Comparison of ENCODE assay signal across 8 cellular contexts in genomic region chr12:122979908-122980191, GRCh38. TPM values are rescaled to one million over a fixed set of nuclear protein-coding genes. Genes with fewer than 3 reads are reported as not detected.
DNase-seq lines count a peak whose midpoint lies in the region; ATAC-seq, FAIRE-seq and TF ChIP-seq lines count a peak whose summit lies in the region.

No MANE protein-coding gene starts in this region.

- no peak for FAIRE-seq in small intestine (lab: Jason Lieb, UNC)

- H3K4me3 ChIP-seq in SJSA1 (peak overlapping the region; percentile 89), fibroblast of the aortic adventitia (ENCODE audit: low read depth, low read length) (peak overlapping the region; percentile 92), small intestine (ENCODE audit: low read depth in 1 of 2, low read length in 2 of 2) (peak overlapping the region; percentile 83 to 93), mucosa of descending colon (no peak overlapping the region)

- H3K27me3 ChIP-seq in SJSA1 (replicated peaks) (no peaks in the 10 kb centered on the region), small intestine (ENCODE audit: control insufficient read depth in 2 of 2, insufficient read depth in 2 of 2, low read length in 2 of 2) (no peaks in the 10 kb centered on the region)

- H3K27ac ChIP-seq in SJSA1 (peak overlapping the region; percentile 69), small intestine (ENCODE audit: low read depth in 1 of 2, low read length in 1 of 2) (peak overlapping the region in 1 of 2 donors; percentile 85)

- DNase-seq in SJSA1 (ENCODE audit: low read depth in 1 of 2, low spot score in 2 of 2) (no peak), fibroblast of the aortic adventitia (ENCODE audit: low read depth) (no peak), small intestine (no peak), mucosa of descending colon (no peak), NCI-H2029 (lab: John Stamatoyannopoulos, UW) (no peak), NCI-H146 treated with DMSO at 0.1 percent for 48 hours (lab: John Stamatoyannopoulos, UW; ENCODE audit: unreplicated experiment) (no peak)

- WGBS in small intestine, 3 donors, result 4 to 6% (median 5%) methylated on average over 7 of the region's 7 CpGs

- no peak for TF ChIP-seq CTCF in fibroblast of the aortic adventitia (IDR thresholded peaks at IDR 0.05; ENCODE audit: insufficient read depth, low read length)
- no peak for TF ChIP-seq CTCF in mucosa of descending colon (IDR thresholded peaks at IDR 0.05)

- H3K9me3 ChIP-seq in SJSA1 (replicated peaks), result no peaks in the 10 kb centered on the region
- no peaks in the 10 kb centered on the region for H3K9me3 ChIP-seq in small intestine (ENCODE audit: control insufficient read depth, low read depth)
- no peaks in the 10 kb centered on the region for H3K9me3 ChIP-seq in mucosa of descending colon

- peaks cover 85% of the 10 kb centered on the region for H3K36me3 ChIP-seq in SJSA1
- H3K36me3 ChIP-seq in small intestine (ENCODE audit: control insufficient read depth in 2 of 2, insufficient read depth in 2 of 2, low read length in 2 of 2), result peaks cover 0 to 2% of the 10 kb centered on the region in 2 donors
- H3K36me3 ChIP-seq in mucosa of descending colon (ENCODE audit: low read depth), result no peaks in the 10 kb centered on the region

- ATAC-seq in GM21619 (IDR thresholded peaks at IDR 0.05; ENCODE audit: unreplicated experiment), result peak; percentile 1
- no peak for ATAC-seq in mucosa of descending colon
- no peak for ATAC-seq in HG03460 (IDR thresholded peaks at IDR 0.05; ENCODE audit: unreplicated experiment)

- H3K4me1 ChIP-seq in SJSA1 (replicated peaks), result peaks cover 37% of the 10 kb centered on the region
- H3K4me1 ChIP-seq in small intestine (ENCODE audit: control insufficient read depth in 2 of 2, insufficient read depth in 1 of 2, low read depth in 1 of 2, low read length in 1 of 2), result peaks cover 10% of the 10 kb centered on the region in 2 donors
- H3K4me1 ChIP-seq in mucosa of descending colon (ENCODE audit: low read depth), result peaks cover 36% of the 10 kb centered on the region

- intact Hi-C loops in mucosa of descending colon (cut with DNase I, micrococcal nuclease), result loop anchor here in 1 of 2 donors (10.0 kb wide), 1 partner anchor 165 kb away; no protein-coding TSS in a partner anchor

RNA-seq across cellular contexts. Expression of gene ARL6IP4, which starts 0.6 kb away (rescaled TPM):
- 263 and 326 TPM in 2 replicates for total RNA-seq in SJSA1 (2014; rRNA removed; shearing (Covaris generic))
- total RNA-seq in fibroblast of the aortic adventitia (ENCODE audit: low replicate concordance) (110 and 240 TPM in 2 replicates), mucosa of descending colon (100 to 1,000 TPM; 127 to 171 (median 128) TPM)
- 100 to 1,000 TPM; 268 to 434 (median 395) TPM for polyA plus RNA-seq in small intestine

RNA-seq across cellular contexts. Expression of gene OGFOD2, which starts 4.8 kb away (rescaled TPM):
- total RNA-seq in SJSA1 (2014; rRNA removed; shearing (Covaris generic)), result 16.3 and 23.4 TPM in 2 replicates
- total RNA-seq in fibroblast of the aortic adventitia (ENCODE audit: low replicate concordance) (10.3 and 21.4 TPM in 2 replicates), mucosa of descending colon (10 to 100 TPM; 17.0 to 25.0 (median 23.7) TPM)
- polyA plus RNA-seq in small intestine, result 10 to 100 TPM; 26.6 to 30.3 (median 28.2) TPM

RNA-seq across cellular contexts. Expression of gene ABCB9, which starts 13.6 kb away (rescaled TPM):
- total RNA-seq in SJSA1 (2014; rRNA removed; shearing (Covaris generic)), result 11.0 and 11.5 TPM in 2 replicates
- total RNA-seq in fibroblast of the aortic adventitia (ENCODE audit: low replicate concordance) (4.4 and 10.3 TPM in 2 replicates), mucosa of descending colon (1 to 10 TPM; 6.3 to 8.2 (median 6.4) TPM)
- polyA plus RNA-seq in small intestine, result 1 to 10 TPM; 2.5 to 6.6 (median 4.1) TPM
